In the genomic region with DNA sequence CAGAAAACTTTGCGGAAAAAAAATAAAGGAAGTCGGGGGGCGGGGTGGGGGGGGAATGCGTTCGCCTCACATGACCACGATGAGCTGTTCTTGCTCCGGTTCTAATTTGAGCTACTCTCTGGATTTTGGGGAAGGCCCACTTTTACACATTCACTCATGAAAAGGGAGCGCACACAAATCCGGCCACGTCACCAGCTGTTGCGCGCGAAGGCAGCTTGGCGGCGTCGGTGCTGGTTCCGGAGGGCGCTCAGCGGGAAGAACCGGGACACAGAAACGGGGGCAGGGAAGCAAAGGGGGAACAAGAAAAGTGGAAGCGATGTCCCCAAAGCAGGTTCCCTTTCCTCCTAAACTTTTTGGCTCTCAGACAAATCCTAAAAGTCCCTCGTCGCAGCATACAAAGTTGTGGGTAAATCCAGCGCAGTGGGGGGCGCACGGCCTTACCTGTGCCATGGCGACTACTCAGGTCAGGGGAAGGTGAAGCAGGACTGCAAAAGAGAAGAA, we compare ENCODE assay signal across 7 cellular contexts. TPM values are rescaled to one million over a fixed set of nuclear protein-coding genes. Genes with fewer than 3 reads are reported as not detected.
A peak's percentile ranks its signal among the peaks of the same experiment; 100 is the strongest.
DNase-seq lines count a peak whose midpoint lies in the region; ATAC-seq and TF ChIP-seq lines count a peak whose summit lies in the region.

No MANE protein-coding gene starts in this region.

- DNase-seq in RWPE2 (ENCODE audit: low spot score) (peak; percentile 66), tibial artery (peak; percentile 87 to 92)
- DNase-seq in activated naive CD4-positive, alpha-beta T cell (lab: John Stamatoyannopoulos, UW), result peak in 3 of 4 experiments; percentile 4 to 10 (median 4)

- H3K4me1 ChIP-seq in RWPE2 (ENCODE audit: insufficient read depth, poor library complexity, severe bottlenecking) (peaks cover 30% of the 10 kb centered on the region), gastroesophageal sphincter (peaks cover 0 to 55% (median 21%) of the 10 kb centered on the region in 3 donors), neuron (ENCODE audit: insufficient read depth, low read length) (peaks cover 15% of the 10 kb centered on the region), tibial artery (peaks cover 0 to 54% (median 21%) of the 10 kb centered on the region in 4 donors)

- H3K4me3 ChIP-seq in RWPE2 (ENCODE audit: severe bottlenecking), result peak overlapping the region; percentile 97
- peak overlapping the region; percentile 94 to 96 for H3K4me3 ChIP-seq in gastroesophageal sphincter
- H3K4me3 ChIP-seq in neuron (ENCODE audit: low read length), result peak overlapping the region; percentile 100
- peak overlapping the region; percentile 70 to 98 for H3K4me3 ChIP-seq in tibial artery

- H2AFZ ChIP-seq in neuron (ENCODE audit: low read depth, low read length), result peak overlapping the region; percentile 87

- ATAC-seq in GM18520 (IDR thresholded peaks at IDR 0.05; ENCODE audit: unreplicated experiment) (peak; percentile 24), HG03045 (IDR thresholded peaks at IDR 0.05; ENCODE audit: unreplicated experiment) (peak; percentile 25), RWPE2 (ENCODE audit: low read depth) (peak; percentile 6; the same call in 1 of the 3 replicates), gastroesophageal sphincter (peak; percentile 74)

- no peaks in the 10 kb centered on the region for H3K27me3 ChIP-seq in RWPE2 (ENCODE audit: insufficient read depth, poor library complexity, severe bottlenecking)
- H3K27me3 ChIP-seq in gastroesophageal sphincter, result no peaks in the 10 kb centered on the region
- H3K27me3 ChIP-seq in neuron (ENCODE audit: insufficient read depth, low read length), result no peaks in the 10 kb centered on the region
- no peaks in the 10 kb centered on the region for H3K27me3 ChIP-seq in tibial artery

- H3K9me3 ChIP-seq in RWPE2 (ENCODE audit: severe bottlenecking) (no peaks in the 10 kb centered on the region), gastroesophageal sphincter (no peaks in the 10 kb centered on the region), neuron (ENCODE audit: low read length) (no peaks in the 10 kb centered on the region), tibial artery (no peaks in the 10 kb centered on the region)

- 0% methylated on average over 5 to 18 of the region's 28 CpGs for WGBS in gastroesophageal sphincter (ENCODE audit: low coverage in 1 of 2), 2 donors

- TF ChIP-seq POLR2A in gastroesophageal sphincter (IDR thresholded peaks at IDR 0.05), result peak in 1 of 2 donors; percentile 46

- peaks cover 32% of the 10 kb centered on the region for H3K36me3 ChIP-seq in RWPE2 (ENCODE audit: low read depth)
- no peaks in the 10 kb centered on the region for H3K36me3 ChIP-seq in gastroesophageal sphincter
- H3K36me3 ChIP-seq in neuron (ENCODE audit: insufficient read depth, low read length), result no peaks in the 10 kb centered on the region
- H3K36me3 ChIP-seq in tibial artery, result no peaks in the 10 kb centered on the region

- TF ChIP-seq CTCF in RWPE2 (IDR thresholded peaks at IDR 0.05; ENCODE audit: poor library complexity, severe bottlenecking) (no peak), gastroesophageal sphincter (IDR thresholded peaks at IDR 0.05) (peak in 3 of 4 experiments; percentile 14 to 58 (median 21)), tibial artery (IDR thresholded peaks at IDR 0.05) (peak; percentile 22 to 29)

- H3K27ac ChIP-seq in RWPE2 (ENCODE audit: poor library complexity, severe bottlenecking), result peak overlapping the region; percentile 97
- H3K27ac ChIP-seq in gastroesophageal sphincter, result peak overlapping the region; percentile 95 to 99 (median 98)
- H3K27ac ChIP-seq in tibial artery, result peak overlapping the region; percentile 95 to 100

- intact Hi-C loops in tibial artery (cut with DNase I; ENCODE audit: low total_unique reads), result no loop called here

- TF ChIP-seq EP300 in gastroesophageal sphincter (IDR thresholded peaks at IDR 0.05), result no peak

RNA-seq across cellular contexts. Expression of a gene that starts 0.6 kb away (rescaled TPM):
- 100 to 1,000 TPM; 235 to 412 (median 359) TPM for total RNA-seq in gastroesophageal sphincter

Comparison
In these comparisons a context has a peak if more than half of its experiments do, and no peak if none do; other contexts are left out.
1. Peak in every context shown above with its lines: DNase-seq, ATAC-seq, H3K4me3 ChIP-seq and H3K27ac ChIP-seq.
2. ATAC-seq: peak in every context shown above with its lines; median percentile 74 in gastroesophageal sphincter; 25 in HG03045; 24 in GM18520; 6 in RWPE2.
3. DNase-seq: peak in every context shown above with its lines; median percentile 90 in tibial artery; 66 in RWPE2; 4 in activated naive CD4-positive, alpha-beta T cell.